ENCODE assay signal across 8 cellular contexts in the genomic region with DNA sequence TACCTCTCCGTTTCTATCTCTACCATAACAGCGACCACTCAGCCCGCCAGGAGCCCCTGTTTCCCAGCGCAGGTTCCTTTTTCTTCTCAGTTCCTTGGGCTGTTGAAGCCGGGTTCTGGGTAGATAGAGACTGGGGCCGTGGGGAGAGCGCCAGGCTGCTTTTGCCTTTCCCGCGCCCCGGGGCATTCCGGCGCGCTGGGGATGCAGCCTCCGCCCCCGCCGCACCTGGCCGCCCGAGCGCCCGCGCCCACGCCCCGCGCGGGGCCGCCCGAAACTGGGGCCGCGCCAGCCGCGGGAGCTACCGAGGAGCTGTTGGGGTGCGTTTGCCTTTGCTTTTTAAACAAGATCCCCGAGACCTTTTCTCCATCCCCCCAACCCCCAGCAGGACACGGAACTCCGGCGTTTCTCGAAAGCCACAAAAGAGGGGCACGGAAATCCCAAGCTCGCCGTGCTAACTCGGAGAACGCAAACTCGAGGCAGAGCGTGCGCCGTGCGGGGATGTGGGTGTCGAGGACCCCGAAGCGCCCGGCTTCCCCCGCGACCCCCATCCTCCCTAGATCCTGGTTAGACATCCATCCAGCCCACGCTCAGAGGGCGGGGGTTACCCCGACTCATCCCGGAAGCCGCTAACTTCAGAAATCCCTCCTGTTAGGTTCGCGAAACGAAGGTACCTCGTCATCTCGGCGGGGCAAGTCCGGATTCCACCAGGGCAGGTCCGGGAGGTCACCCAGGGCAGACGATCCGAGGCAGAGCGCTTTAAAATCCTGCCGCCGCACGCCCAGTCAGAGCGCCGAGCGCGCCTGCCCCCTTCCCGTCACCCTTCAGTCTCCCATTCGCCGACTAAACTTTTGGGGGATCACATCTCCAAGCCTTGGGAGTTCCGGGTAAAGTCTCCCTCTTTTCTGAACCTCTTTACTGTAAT. TPM values are rescaled to one million over a fixed set of nuclear protein-coding genes. Genes with fewer than 3 reads are reported as not detected.
DNase-seq lines count a peak whose midpoint lies in the region; ATAC-seq and TF ChIP-seq lines count a peak whose summit lies in the region.

No MANE protein-coding gene starts in this region.

- H3K36me3 ChIP-seq in PC-3 (ENCODE audit: low read depth, low read length) (no peaks in the 10 kb centered on the region), muscle layer of colon (ENCODE audit: insufficient read depth, low read length) (no peaks in the 10 kb centered on the region), vagina (no peaks in the 10 kb centered on the region)

- H4K20me1 ChIP-seq in PC-3 (ENCODE audit: low read length): no peaks in the 10 kb centered on the region

- TF ChIP-seq POLR2A in vagina (IDR thresholded peaks at IDR 0.05): no peak

- peaks cover 7% of the 10 kb centered on the region for H3K36me3 Mint-ChIP-seq in dendritic cell treated with granulocyte-macrophage colony-stimulating factor and Interleukin-4, amounts not matched to agents 40 ng/mL and 50 ng/mL, for 4 days (ENCODE audit: low read depth)

- H2AFZ ChIP-seq in PC-3 (ENCODE audit: low read length): peak overlapping the region; percentile 96

- ATAC-seq in PC-3 (no peak), GM18858 (IDR thresholded peaks at IDR 0.05; ENCODE audit: unreplicated experiment) (no peak)

- H3K27ac Mint-ChIP-seq in dendritic cell treated with granulocyte-macrophage colony-stimulating factor and Interleukin-4, amounts not matched to agents 40 ng/mL and 50 ng/mL, for 4 days: no peak overlapping the region

- TF ChIP-seq CTCF in PC-3 (conservative IDR thresholded peaks at IDR 0.05; ENCODE audit: low read depth, low read length) (no peak), vagina (IDR thresholded peaks at IDR 0.05) (no peak)

- peaks cover 17% of the 10 kb centered on the region for H3K4me1 Mint-ChIP-seq in dendritic cell treated with granulocyte-macrophage colony-stimulating factor and Interleukin-4, amounts not matched to agents 40 ng/mL and 50 ng/mL, for 4 days (ENCODE audit: low read depth)

- no peaks in the 10 kb centered on the region for H3K9me3 ChIP-seq in PC-3 (ENCODE audit: low read length)
- no peaks in the 10 kb centered on the region for H3K9me3 ChIP-seq in muscle layer of colon (ENCODE audit: low read length)
- H3K9me3 ChIP-seq in vagina: no peaks in the 10 kb centered on the region

- CTCF ChIA-PET in PC-3 (lab: Charles Lee): no interaction called here

- POLR2A ChIA-PET in PC-3 (lab: Charles Lee; ENCODE audit: unreplicated experiment): no interaction called here

- peaks cover 64% of the 10 kb centered on the region for H3K27me3 ChIP-seq in PC-3 (ENCODE audit: low read length)
- H3K27me3 ChIP-seq in muscle layer of colon (ENCODE audit: control insufficient read depth in 1 of 2, insufficient read depth in 2 of 2, low read length in 2 of 2): peaks cover 24 to 35% of the 10 kb centered on the region in 2 donors
- no peaks in the 10 kb centered on the region for H3K27me3 ChIP-seq in vagina

- H3K27me3 Mint-ChIP-seq in dendritic cell treated with granulocyte-macrophage colony-stimulating factor and Interleukin-4, amounts not matched to agents 40 ng/mL and 50 ng/mL, for 4 days: peaks cover 91% of the 10 kb centered on the region

- no TSS peak for BruUV-seq in PC-3 (replicated peaks; lab: Mats Ljungman, UMichigan)

- no peaks in the 10 kb centered on the region for H3F3A ChIP-seq in PC-3 (ENCODE audit: low read length, unreplicated experiment)

- H3K9ac ChIP-seq in PC-3 (ENCODE audit: low read length): no peak overlapping the region
- H3K9ac ChIP-seq in muscle layer of colon (ENCODE audit: low read length): peak overlapping the region; percentile 10

- H3K4me1 ChIP-seq in PC-3 (ENCODE audit: insufficient read depth, low read length) (peaks cover 13% of the 10 kb centered on the region), muscle layer of colon (ENCODE audit: insufficient read depth, low read length) (peaks cover 15% of the 10 kb centered on the region), vagina (peaks cover 19% of the 10 kb centered on the region)

- peak overlapping the region; percentile 89 for H3K4me3 Mint-ChIP-seq in dendritic cell treated with granulocyte-macrophage colony-stimulating factor and Interleukin-4, amounts not matched to agents 40 ng/mL and 50 ng/mL, for 4 days

- H3K9me3 Mint-ChIP-seq in dendritic cell treated with granulocyte-macrophage colony-stimulating factor and Interleukin-4, amounts not matched to agents 40 ng/mL and 50 ng/mL, for 4 days: no peaks in the 10 kb centered on the region

- H3K4me2 ChIP-seq in PC-3 (ENCODE audit: low read length): peak overlapping the region; percentile 96

- peak; percentile 65 for DNase-seq in NCI-H2171 treated with DMSO at 0.1 percent for 48 hours (lab: John Stamatoyannopoulos, UW)
- DNase-seq in NCI-H2171 (lab: John Stamatoyannopoulos, UW): no peak
- DNase-seq in PC-3: no peak
- no peak for DNase-seq in vagina (ENCODE audit: extremely low spot score in 2 of 2)
- DNase-seq in NCI-H774 (lab: John Stamatoyannopoulos, UW): no peak

- H3K27ac ChIP-seq in PC-3 (ENCODE audit: low read length): no peak overlapping the region
- no peak overlapping the region for H3K27ac ChIP-seq in muscle layer of colon (ENCODE audit: low read depth, low read length)
- no peak overlapping the region for H3K27ac ChIP-seq in vagina

- H3K4me3 ChIP-seq in PC-3 (ENCODE audit: low read length) (peak overlapping the region; percentile 79), muscle layer of colon (ENCODE audit: low read depth in 1 of 2, low read length in 2 of 2) (peak overlapping the region; percentile 48 to 71), vagina (peak overlapping the region; percentile 67 to 70)

- H3K79me2 ChIP-seq in PC-3 (ENCODE audit: low read length): no peaks in the 10 kb centered on the region

- no peaks in the 10 kb centered on the region for H3K9me2 ChIP-seq in PC-3 (replicated peaks; ENCODE audit: low read length)

- intact Hi-C loops in PC-3 (cut with micrococcal nuclease) (loop anchor here (5.0 kb wide), 2 partner anchors 141 to 191 kb away; partner anchors contain the start of gene ZNF800), vagina (cut with DNase I) (loop anchor here (5.0 kb wide), 1 partner anchor 444 kb away; no protein-coding TSS in a partner anchor)
- intact Hi-C loops in dendritic cell treated with granulocyte-macrophage colony-stimulating factor and Interleukin-4, amounts not matched to agents 40 ng/mL and 50 ng/mL, for 4 days (cut with micrococcal nuclease): no loop called here

RNA-seq across cellular contexts. Expression of gene GRM8, which starts 1.0 kb away (rescaled TPM):
- not detected in 2 replicates for total RNA-seq in PC-3 (2014; rRNA removed)
- not detected for total RNA-seq in vagina
